1 cellular context compared by ENCODE assay signal in genomic region chr9:131529597-131530545, GRCh38.
TF ChIP-seq lines count a peak whose summit lies in the region.

No MANE protein-coding gene starts in this region.

TF ChIP-seq in HepG2, 621 proteins besides CTCF, POLR2A, EP300 and RAD21 (continued from another document and continues in another):
- TF ChIP-seq PATZ1 (CRISPR knock-in tag; IDR thresholded peaks at IDR 0.05) (peak; percentile 37; the same call in 1 of the 2 replicates), POLR2G (IDR thresholded peaks at IDR 0.05; ENCODE audit: low read depth, low read length) (no peak), SSRP1 (CRISPR knock-in tag; IDR thresholded peaks at IDR 0.05) (no peak), YEATS2 (CRISPR knock-in tag; IDR thresholded peaks at IDR 0.05; ENCODE audit: borderline replicate concordance) (peak; percentile 44; the same call in 1 of the 2 replicates), BRCA1 (CRISPR knock-in tag; IDR thresholded peaks at IDR 0.05) (no peak), UBTF (CRISPR knock-in tag; IDR thresholded peaks at IDR 0.05) (peak; percentile 39; the same call in 1 of the 2 replicates), TBX3 (IDR thresholded peaks at IDR 0.05; ENCODE audit: borderline replicate concordance) (no peak), IKZF1 (IDR thresholded peaks at IDR 0.05) (no peak), TSC22D2 (CRISPR knock-in tag; IDR thresholded peaks at IDR 0.05; ENCODE audit: borderline replicate concordance) (no peak), ZNF224 (CRISPR knock-in tag; IDR thresholded peaks at IDR 0.05) (no peak), DDIT3 (CRISPR knock-in tag; IDR thresholded peaks at IDR 0.05) (no peak), ZNF441 (CRISPR knock-in tag; IDR thresholded peaks at IDR 0.05; ENCODE audit: borderline replicate concordance) (no peak), THAP7 (CRISPR knock-in tag; IDR thresholded peaks at IDR 0.05) (no peak), HNF4G (IDR thresholded peaks at IDR 0.05; ENCODE audit: borderline replicate concordance, low read depth, low read length) (peak; percentile 81), HNF4G (CRISPR knock-in tag; IDR thresholded peaks at IDR 0.05; ENCODE audit: borderline replicate concordance, low read depth) (no peak), DMAP1 (CRISPR knock-in tag; IDR thresholded peaks at IDR 0.05) (no peak), ZNF709 (CRISPR knock-in tag; IDR thresholded peaks at IDR 0.05) (no peak), IRF2 (CRISPR knock-in tag; IDR thresholded peaks at IDR 0.05) (no peak), ZNF143 (CRISPR knock-in tag; IDR thresholded peaks at IDR 0.05) (no peak), ZNF136 (CRISPR knock-in tag; IDR thresholded peaks at IDR 0.05; ENCODE audit: low read depth) (no peak), KLF16 (CRISPR knock-in tag; IDR thresholded peaks at IDR 0.05) (no peak), ZNF770 (CRISPR knock-in tag; IDR thresholded peaks at IDR 0.05) (no peak), ZBTB1 (CRISPR knock-in tag; IDR thresholded peaks at IDR 0.05; ENCODE audit: borderline replicate concordance) (no peak), TRAFD1 (CRISPR knock-in tag; IDR thresholded peaks at IDR 0.05; ENCODE audit: borderline replicate concordance) (no peak), TAF1 (CRISPR knock-in tag; IDR thresholded peaks at IDR 0.05) (no peak), IRF9 (CRISPR knock-in tag; IDR thresholded peaks at IDR 0.05; ENCODE audit: borderline replicate concordance) (0 out of 2 replicates have a peak, but pooled peaks have one; percentile 39), MED1 (CRISPR knock-in tag; IDR thresholded peaks at IDR 0.05) (no peak), ZBTB46 (CRISPR knock-in tag; IDR thresholded peaks at IDR 0.05; ENCODE audit: borderline replicate concordance) (no peak), ZNF879 (CRISPR knock-in tag; IDR thresholded peaks at IDR 0.05) (no peak), ZFX (CRISPR knock-in tag; IDR thresholded peaks at IDR 0.05; ENCODE audit: low read depth) (peak; percentile 75), SALL1 (CRISPR knock-in tag; IDR thresholded peaks at IDR 0.05) (0 out of 2 replicates have a peak, but pooled peaks have one; percentile 9), SCMH1 (CRISPR knock-in tag; IDR thresholded peaks at IDR 0.05; ENCODE audit: borderline replicate concordance) (no peak), ZNF329 (CRISPR knock-in tag; IDR thresholded peaks at IDR 0.05; ENCODE audit: low read depth) (no peak)
- TF ChIP-seq, protein P1, sequence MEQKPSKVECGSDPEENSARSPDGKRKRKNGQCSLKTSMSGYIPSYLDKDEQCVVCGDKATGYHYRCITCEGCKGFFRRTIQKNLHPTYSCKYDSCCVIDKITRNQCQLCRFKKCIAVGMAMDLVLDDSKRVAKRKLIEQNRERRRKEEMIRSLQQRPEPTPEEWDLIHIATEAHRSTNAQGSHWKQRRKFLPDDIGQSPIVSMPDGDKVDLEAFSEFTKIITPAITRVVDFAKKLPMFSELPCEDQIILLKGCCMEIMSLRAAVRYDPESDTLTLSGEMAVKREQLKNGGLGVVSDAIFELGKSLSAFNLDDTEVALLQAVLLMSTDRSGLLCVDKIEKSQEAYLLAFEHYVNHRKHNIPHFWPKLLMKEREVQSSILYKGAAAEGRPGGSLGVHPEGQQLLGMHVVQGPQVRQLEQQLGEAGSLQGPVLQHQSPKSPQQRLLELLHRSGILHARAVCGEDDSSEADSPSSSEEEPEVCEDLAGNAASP (CRISPR knock-in tag; IDR thresholded peaks at IDR 0.05; ENCODE audit: borderline replicate concordance), result no peak
- TF ChIP-seq, protein P2, sequence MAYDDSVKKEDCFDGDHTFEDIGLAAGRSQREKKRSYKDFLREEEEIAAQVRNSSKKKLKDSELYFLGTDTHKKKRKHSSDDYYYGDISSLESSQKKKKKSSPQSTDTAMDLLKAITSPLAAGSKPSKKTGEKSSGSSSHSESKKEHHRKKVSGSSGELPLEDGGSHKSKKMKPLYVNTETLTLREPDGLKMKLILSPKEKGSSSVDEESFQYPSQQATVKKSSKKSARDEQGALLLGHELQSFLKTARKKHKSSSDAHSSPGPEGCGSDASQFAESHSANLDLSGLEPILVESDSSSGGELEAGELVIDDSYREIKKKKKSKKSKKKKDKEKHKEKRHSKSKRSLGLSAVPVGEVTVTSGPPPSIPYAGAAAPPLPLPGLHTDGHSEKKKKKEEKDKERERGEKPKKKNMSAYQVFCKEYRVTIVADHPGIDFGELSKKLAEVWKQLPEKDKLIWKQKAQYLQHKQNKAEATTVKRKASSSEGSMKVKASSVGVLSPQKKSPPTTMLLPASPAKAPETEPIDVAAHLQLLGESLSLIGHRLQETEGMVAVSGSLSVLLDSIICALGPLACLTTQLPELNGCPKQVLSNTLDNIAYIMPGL (CRISPR knock-in tag; IDR thresholded peaks at IDR 0.05; ENCODE audit: borderline replicate concordance in 1 of 2, low read depth in 1 of 2), result peak in 1 of 2 experiments; percentile 67; a peak in 1 of 4 replicates
- TF ChIP-seq, protein P3, sequence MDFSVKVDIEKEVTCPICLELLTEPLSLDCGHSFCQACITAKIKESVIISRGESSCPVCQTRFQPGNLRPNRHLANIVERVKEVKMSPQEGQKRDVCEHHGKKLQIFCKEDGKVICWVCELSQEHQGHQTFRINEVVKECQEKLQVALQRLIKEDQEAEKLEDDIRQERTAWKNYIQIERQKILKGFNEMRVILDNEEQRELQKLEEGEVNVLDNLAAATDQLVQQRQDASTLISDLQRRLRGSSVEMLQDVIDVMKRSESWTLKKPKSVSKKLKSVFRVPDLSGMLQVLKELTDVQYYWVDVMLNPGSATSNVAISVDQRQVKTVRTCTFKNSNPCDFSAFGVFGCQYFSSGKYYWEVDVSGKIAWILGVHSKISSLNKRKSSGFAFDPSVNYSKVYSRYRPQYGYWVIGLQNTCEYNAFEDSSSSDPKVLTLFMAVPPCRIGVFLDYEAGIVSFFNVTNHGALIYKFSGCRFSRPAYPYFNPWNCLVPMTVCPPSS (IDR thresholded peaks at IDR 0.05), result no peak
- TF ChIP-seq, protein P4, sequence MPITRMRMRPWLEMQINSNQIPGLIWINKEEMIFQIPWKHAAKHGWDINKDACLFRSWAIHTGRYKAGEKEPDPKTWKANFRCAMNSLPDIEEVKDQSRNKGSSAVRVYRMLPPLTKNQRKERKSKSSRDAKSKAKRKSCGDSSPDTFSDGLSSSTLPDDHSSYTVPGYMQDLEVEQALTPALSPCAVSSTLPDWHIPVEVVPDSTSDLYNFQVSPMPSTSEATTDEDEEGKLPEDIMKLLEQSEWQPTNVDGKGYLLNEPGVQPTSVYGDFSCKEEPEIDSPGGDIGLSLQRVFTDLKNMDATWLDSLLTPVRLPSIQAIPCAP (CRISPR knock-in tag; IDR thresholded peaks at IDR 0.05; ENCODE audit: low read depth), result no peak
- TF ChIP-seq, protein P5, sequence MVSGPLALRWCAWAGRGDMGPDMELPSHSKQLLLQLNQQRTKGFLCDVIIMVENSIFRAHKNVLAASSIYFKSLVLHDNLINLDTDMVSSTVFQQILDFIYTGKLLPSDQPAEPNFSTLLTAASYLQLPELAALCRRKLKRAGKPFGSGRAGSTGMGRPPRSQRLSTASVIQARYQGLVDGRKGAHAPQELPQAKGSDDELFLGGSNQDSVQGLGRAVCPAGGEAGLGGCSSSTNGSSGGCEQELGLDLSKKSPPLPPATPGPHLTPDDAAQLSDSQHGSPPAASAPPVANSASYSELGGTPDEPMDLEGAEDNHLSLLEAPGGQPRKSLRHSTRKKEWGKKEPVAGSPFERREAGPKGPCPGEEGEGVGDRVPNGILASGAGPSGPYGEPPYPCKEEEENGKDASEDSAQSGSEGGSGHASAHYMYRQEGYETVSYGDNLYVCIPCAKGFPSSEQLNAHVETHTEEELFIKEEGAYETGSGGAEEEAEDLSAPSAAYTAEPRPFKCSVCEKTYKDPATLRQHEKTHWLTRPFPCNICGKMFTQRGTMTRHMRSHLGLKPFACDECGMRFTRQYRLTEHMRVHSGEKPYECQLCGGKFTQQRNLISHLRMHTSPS (CRISPR knock-in tag; IDR thresholded peaks at IDR 0.05; ENCODE audit: low read depth), result peak; percentile 66; the same call in 1 of the 2 replicates
